24 cellular contexts compared by ENCODE assay signal in genomic region chr2:212919238-212919637, GRCh38.
DNase-seq lines count a peak whose midpoint lies in the region; ATAC-seq and TF ChIP-seq lines count a peak whose summit lies in the region.
"Had no signal": no experiment of that assay in that cellular context is flagged by ENCODE, and none has a peak within 500 bp of the region (broad histone marks: within the 10 kb centered on the region; RNA-seq: fewer than 3 reads in every experiment).

No MANE protein-coding gene starts in this region.

- H3K4me3 ChIP-seq in body of pancreas (no peak overlapping the region), mesendoderm (ENCODE audit: low read length) (no peak overlapping the region)
- H3K4me3 ChIP-seq: colonic mucosa, lower lobe of right lung, spleen, tibial nerve had no signal

- H3K18ac ChIP-seq in mesendoderm (ENCODE audit: low read length), result no peak overlapping the region

- WGBS in body of pancreas, 2 donors, result 38 to 42% methylated on average over 2 of the region's 2 CpGs
- WGBS in mesendoderm (ENCODE audit: extremely low coverage, insufficient coverage, low lambda C conversion rate), result no CpG with 5 or more reads among the region's 2 CpGs

- H3K4me2 ChIP-seq in mesendoderm (ENCODE audit: low read length), result no peak overlapping the region

- ATAC-seq in body of pancreas, result peak; percentile 69
- ATAC-seq in GM19035 (IDR thresholded peaks at IDR 0.05; ENCODE audit: unreplicated experiment), result no peak
- ATAC-seq in HG03108 (IDR thresholded peaks at IDR 0.05; ENCODE audit: unreplicated experiment), result no peak
- ATAC-seq: T-cell had no signal

- H3K27me3 ChIP-seq in body of pancreas (no peaks in the 10 kb centered on the region), mesendoderm (ENCODE audit: insufficient read depth, low read length, poor library complexity) (no peaks in the 10 kb centered on the region)
- H3K27me3 ChIP-seq: colonic mucosa, spleen, tibial nerve had no signal

- H3K27ac ChIP-seq in body of pancreas, result no peak overlapping the region
- H3K27ac ChIP-seq in mesendoderm (ENCODE audit: low read depth, low read length), result no peak overlapping the region
- H3K27ac ChIP-seq: colonic mucosa, lower lobe of right lung, spleen, tibial nerve had no signal

- H3K4ac ChIP-seq in mesendoderm (ENCODE audit: low read depth, low read length), result no peak overlapping the region

- H3K79me1 ChIP-seq in mesendoderm (ENCODE audit: low read length), result no peaks in the 10 kb centered on the region

- DNase-seq in DMS53 treated with DMSO at 0.1 percent for 48 hours (lab: John Stamatoyannopoulos, UW; ENCODE audit: unreplicated experiment) (peak; percentile 35), NCI-H187 treated with DMSO at 0.1 percent for 48 hours (lab: John Stamatoyannopoulos, UW) (peak; percentile 29), body of pancreas (no peak), mesendoderm (peak; percentile 48), DMS 273 treated with DMSO at 0.1 percent for 48 hours (lab: John Stamatoyannopoulos, UW) (no peak)
- DNase-seq: activated CD4-positive, alpha-beta T cell treated with anti-CD3 and anti-CD28 coated beads, Interleukin-2, amount 50 U/mL, for 1 hour; activated CD8-positive, alpha-beta memory T cell treated with anti-CD3 and anti-CD28 coated beads, Interleukin-2, amount 50 U/mL, for 4 hours; activated effector memory CD4-positive, alpha-beta T cell treated with anti-CD3 and anti-CD28 coated beads, Interleukin-2, amount 50 U/mL, for 16 hours; CD8-positive, alpha-beta memory T cell; colonic mucosa; HCEC 1CT; head of caudate nucleus; Karpas-422; lower lobe of right lung; NCI-H1092; NCI-H446; nucleus accumbens; SHP77 treated with DMSO at 0.1 percent for 48 hours; spleen; stimulated activated CD4-positive, alpha-beta T cell treated with anti-CD3 and anti-CD28 coated beads, Interleukin-4, amount 100 ng/mL, for 24 hours; T-cell had no signal

- TF ChIP-seq POLR2A in body of pancreas (IDR thresholded peaks at IDR 0.05), result no peak

- no peak overlapping the region for H2BK15ac ChIP-seq in mesendoderm (replicated peaks; ENCODE audit: low read depth)

- no peaks in the 10 kb centered on the region for H3K79me2 ChIP-seq in mesendoderm (ENCODE audit: control insufficient read depth, insufficient read depth, low read length)

- no peaks in the 10 kb centered on the region for H3K9me3 ChIP-seq in body of pancreas
- H3K9me3 ChIP-seq: colonic mucosa, lower lobe of right lung, spleen, tibial nerve had no signal

- H2BK120ac ChIP-seq in mesendoderm (ENCODE audit: low read depth, low read length), result no peak overlapping the region

- H4K8ac ChIP-seq in mesendoderm (ENCODE audit: low read depth, low read length), result no peak overlapping the region

- H4K5ac ChIP-seq in mesendoderm (ENCODE audit: low read length), result no peak overlapping the region

- H3K9ac ChIP-seq in mesendoderm (ENCODE audit: low read length), result no peak overlapping the region

- H2BK5ac ChIP-seq in mesendoderm (ENCODE audit: low read length), result no peak overlapping the region

- H3K23ac ChIP-seq in mesendoderm (ENCODE audit: low read length), result no peak overlapping the region

- H3K36me3 ChIP-seq in body of pancreas (replicated peaks in 1 of 2; ENCODE audit: insufficient read depth in 1 of 2, low read depth in 2 of 2), result no peaks in the 10 kb centered on the region
- H3K36me3 ChIP-seq in mesendoderm (ENCODE audit: control insufficient read depth, insufficient read depth, low read length), result no peaks in the 10 kb centered on the region
- H3K36me3 ChIP-seq: colonic mucosa, lower lobe of right lung, spleen, tibial nerve had no signal

- TF ChIP-seq CTCF in body of pancreas (IDR thresholded peaks at IDR 0.05), result no peak

- intact Hi-C loops in body of pancreas (cut with DNase I), result no loop called here

- H3K4me1 ChIP-seq in body of pancreas, result no peaks in the 10 kb centered on the region
- peaks cover 4% of the 10 kb centered on the region for H3K4me1 ChIP-seq in mesendoderm (ENCODE audit: control insufficient read depth, low read depth, low read length)
- H3K4me1 ChIP-seq: colonic mucosa, lower lobe of right lung, spleen, tibial nerve had no signal

- no peak overlapping the region for H3K56ac ChIP-seq in mesendoderm (ENCODE audit: low read length)

- H2AK5ac ChIP-seq in mesendoderm (ENCODE audit: low read length), result no peak overlapping the region

Comparison
In these comparisons a context has a peak if more than half of its experiments do, and no peak if none do; other contexts are left out.
1. DNase-seq: peak in DMS53 treated with DMSO at 0.1 percent for 48 hours (single experiment), NCI-H187 treated with DMSO at 0.1 percent for 48 hours (single experiment) and mesendoderm (single experiment); none in body of pancreas (0 of 4) and DMS 273 treated with DMSO at 0.1 percent for 48 hours (single experiment).